8 cellular contexts compared by ENCODE assay signal in genomic region chr9:98255578-98256296, GRCh38. TPM values are rescaled to one million over a fixed set of nuclear protein-coding genes. Genes with fewer than 3 reads are reported as not detected.
DNase-seq lines count a peak whose midpoint lies in the region; ATAC-seq and TF ChIP-seq lines count a peak whose summit lies in the region.

TBC1D2 (minus strand) TSS chr9:98255649; CDS start chr9:98255541, 108 bp downstream.

- H3K27ac ChIP-seq in colonic mucosa = peak within 1 kb of the TSS; percentile 99
- H3K27ac ChIP-seq in layer of hippocampus (ENCODE audit: low read depth, low read length) = peak within 1 kb of the TSS; percentile 98

- H3K4me1 ChIP-seq in colonic mucosa = no peaks in the 10 kb centered on the region

- peak; percentile 91 for ATAC-seq in GM19324 (IDR thresholded peaks at IDR 0.05; ENCODE audit: low FRiP score, unreplicated experiment)
- ATAC-seq in HG03460 (IDR thresholded peaks at IDR 0.05; ENCODE audit: unreplicated experiment) = peak; percentile 87

- no peaks in the 10 kb centered on the region for H3K9me3 ChIP-seq in colonic mucosa

- DNase-seq in C1 segment of cervical spinal cord (lab: John Stamatoyannopoulos, UW) (peak; percentile 49 to 99 (median 95)), NCI-H524 (lab: John Stamatoyannopoulos, UW) (peak; percentile 95 to 99), colonic mucosa (peak; percentile 98)
- peak; percentile 98 for DNase-seq in activated CD4-positive, alpha-beta T cell treated with anti-CD3 and anti-CD28 coated beads for 48 hours
- peak; percentile 94 to 98 (median 96) for DNase-seq in stimulated activated CD4-positive, alpha-beta T cell treated with anti-CD3 and anti-CD28 coated beads, Interleukin-1b, Interleukin-23, amount 100 ng/mL, for 24 hours (ENCODE audit: low read depth in 4 of 4, low spot score in 1 of 4)

- TF ChIP-seq CTCF in colonic mucosa (IDR thresholded peaks at IDR 0.05) = no peak

- H3K27me3 ChIP-seq in colonic mucosa (no peaks in the 10 kb centered on the region), layer of hippocampus (ENCODE audit: control insufficient read depth, insufficient read depth, low read length) (no peaks in the 10 kb centered on the region)

- peak within 1 kb of the TSS; percentile 92 for H3K4me3 ChIP-seq in colonic mucosa

- peak within 1 kb of the TSS; percentile 93 to 95 for H3K9ac ChIP-seq in colonic mucosa (ENCODE audit: low read depth in 2 of 2, low read length in 2 of 2)

- intact Hi-C loops in colonic mucosa (cut with DNase I) = loop anchor here (5.0 kb wide), 1 partner anchor 333 kb away; the partner anchor contains the start of gene TRMO

- no peaks in the 10 kb centered on the region for H3K36me3 ChIP-seq in colonic mucosa

RNA-seq across cellular contexts. Expression of gene TBC1D2, which starts in this region (rescaled TPM):
- 10 to 100 TPM; 20.1 to 26.9 TPM for total RNA-seq in colonic mucosa

Comparison
In these comparisons a context has a peak if more than half of its experiments do, and no peak if none do; other contexts are left out.
1. Peak in every context shown above with its lines: DNase-seq, ATAC-seq, H3K4me3 ChIP-seq and H3K27ac ChIP-seq.